In the genomic region with DNA sequence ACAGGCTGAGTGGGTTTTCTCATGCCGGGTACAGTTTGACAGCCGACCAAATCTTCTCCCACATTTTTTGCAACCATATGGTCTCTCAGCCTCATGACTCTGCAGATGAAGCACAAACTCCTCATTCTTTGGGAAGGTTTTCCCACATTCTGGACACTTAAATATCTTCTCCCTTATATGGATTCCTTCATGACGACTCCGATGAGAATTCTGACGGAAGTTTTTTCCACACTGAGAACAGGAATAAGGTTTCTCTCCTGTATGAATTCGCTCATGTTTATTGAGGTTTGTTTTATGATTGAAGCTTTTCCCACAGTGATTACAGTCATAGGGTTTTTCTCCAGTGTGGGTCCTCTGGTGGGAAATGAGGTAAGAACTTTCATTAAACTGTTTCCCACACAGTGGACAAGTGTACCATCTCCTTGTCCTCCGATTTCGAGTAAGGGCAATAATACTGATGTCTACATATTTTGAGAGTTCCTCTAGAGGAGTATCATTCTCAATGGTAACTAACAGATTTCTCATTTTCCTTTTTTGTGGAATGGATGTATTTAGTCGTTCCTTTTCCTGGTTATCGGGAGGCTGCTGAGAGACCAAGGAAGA, we compare ENCODE assay signal across 28 cellular contexts. TPM values are rescaled to one million over a fixed set of nuclear protein-coding genes. Genes with fewer than 3 reads are reported as not detected.
A peak's percentile ranks its signal among the peaks of the same experiment; 100 is the strongest.
DNase-seq lines count a peak whose midpoint lies in the region; ATAC-seq, FAIRE-seq and TF ChIP-seq lines count a peak whose summit lies in the region.
"Had no signal": no experiment of that assay in that cellular context is flagged by ENCODE, and none has a peak within 500 bp of the region (broad histone marks: within the 10 kb centered on the region; RNA-seq: fewer than 3 reads in every experiment).

No MANE protein-coding gene starts in this region.

- TF ChIP-seq RAD21 in A549 (conservative IDR thresholded peaks at IDR 0.05 in 1 of 2, IDR thresholded peaks at IDR 0.05 in 1 of 2), result no peak

- H3K4me1 ChIP-seq in A549, result no peaks in the 10 kb centered on the region
- H3K4me1 ChIP-seq in GM23338 (ENCODE audit: insufficient read depth), result no peaks in the 10 kb centered on the region
- H3K4me1 ChIP-seq in A673 (ENCODE audit: insufficient read depth, low read length, poor library complexity, severe bottlenecking), result no peaks in the 10 kb centered on the region
- H3K4me1 ChIP-seq: sigmoid colon, testis had no signal

- no peak overlapping the region for H3K4me3 ChIP-seq in A549
- H3K4me3 ChIP-seq in GM23338, result peak overlapping the region; percentile 17; the same call in 1 of the 2 replicates
- no peak overlapping the region for H3K4me3 ChIP-seq in astrocyte of the spinal cord (ENCODE audit: low read depth, low read length)
- no peak overlapping the region for H3K4me3 ChIP-seq in fibroblast of pulmonary artery (replicated peaks; ENCODE audit: low read depth, low read length)
- H3K4me3 ChIP-seq in A673 (ENCODE audit: low read depth, low read length, poor library complexity, severe bottlenecking), result no peak overlapping the region
- H3K4me3 ChIP-seq: cardiac muscle cell, sigmoid colon, testis had no signal

- peak in 1 of 2 experiments; percentile 45 for DNase-seq in A549 (ENCODE audit: low read depth in 1 of 2, low spot score in 1 of 2)
- peak; percentile 19 for DNase-seq in GM23338 (ENCODE audit: low spot score)
- peak; percentile 6 for DNase-seq in astrocyte of the spinal cord (ENCODE audit: low read depth, low spot score)
- peak; percentile 14 for DNase-seq in fibroblast of pulmonary artery (ENCODE audit: low read depth)
- no peak for DNase-seq in urothelium cell line (ENCODE audit: low spot score)
- no peak for DNase-seq in A673 (ENCODE audit: low spot score)
- DNase-seq: activated CD4-positive, alpha-beta T cell treated with anti-CD3 and anti-CD28 coated beads, Interleukin-2, amount 50 U/mL, for 1 hour; activated effector memory CD4-positive, alpha-beta T cell treated with Interleukin-2 at 50 U/mL for 16 hours; activated naive CD8-positive, alpha-beta T cell treated with anti-CD3 and anti-CD28 coated beads, Interleukin-2, amount 50 U/mL, for 24 hours; CD4-positive, alpha-beta T cell; midbrain; NCI-H1694 treated with DMSO at 0.1 percent for 48 hours; NCI-H446; nephron progenitor cell; posterior cingulate gyrus; sigmoid colon; testis; WERI-Rb-1 had no signal

- peaks cover 84% of the 10 kb centered on the region for H3K9me3 Mint-ChIP-seq in GM23338

- in situ Hi-C loops in astrocyte of the spinal cord (cut with HindIII; ENCODE audit: low sequenced_read_pairs), result no loop called here

- no TSS peak for BruUV-seq in A673 (replicated peaks; lab: Mats Ljungman, UMichigan)

- H3K27me3 Mint-ChIP-seq in GM23338 (ENCODE audit: insufficient read depth, low read depth, poor library complexity), result peaks cover 6% of the 10 kb centered on the region
- H3K27me3 Mint-ChIP-seq: activated naive CD8-positive, alpha-beta T cell treated with anti-CD3 and anti-CD28 coated beads, Interleukin-2, amount 50 U/mL, for 24 hours; CD4-positive, alpha-beta T cell had no signal

- intact Hi-C loops in A673 (cut with micrococcal nuclease; ENCODE audit: unreplicated experiment), result no loop called here

- no peak for TF ChIP-seq POLR2A in A549 (IDR thresholded peaks at IDR 0.05; ENCODE audit: low read length)

- FAIRE-seq in A549 (lab: Jason Lieb, UNC) (no peak), urothelium cell line (lab: Jason Lieb, UNC) (no peak)
- FAIRE-seq: RCC 7860 had no signal

- H3K27ac ChIP-seq in A549 (no peak overlapping the region), GM23338 (ENCODE audit: low read depth) (no peak overlapping the region), A673 (ENCODE audit: low read depth, low read length, poor library complexity, severe bottlenecking) (no peak overlapping the region)
- H3K27ac ChIP-seq: cardiac muscle cell, HL-60, sigmoid colon, testis, WERI-Rb-1 had no signal

- H2AFZ ChIP-seq in GM23338, result no peak overlapping the region

- peaks cover 84% of the 10 kb centered on the region for H3K36me3 Mint-ChIP-seq in GM23338 (ENCODE audit: low read depth)

- 90% methylated on average over 10 of the region's 10 CpGs for WGBS in A549 (ENCODE audit: missing lambda C conversion rate)

- H3K36me3 ChIP-seq in GM23338 (ENCODE audit: insufficient read depth) (peaks cover 61% of the 10 kb centered on the region), A673 (ENCODE audit: insufficient read depth, low read length, poor library complexity, severe bottlenecking) (peaks cover 58% of the 10 kb centered on the region)

- CTCF ChIA-PET in A549 (lab: Yijun Ruan, JAX), result interaction anchor here (0.6 to 1.0 kb wide), 2 partner anchors 18 to 24 kb away, joined by 3 read pairs; no protein-coding TSS in a partner anchor
- CTCF ChIA-PET in A673 (lab: Charles Lee), result no interaction called here

- H3K27me3 ChIP-seq in GM23338 (ENCODE audit: insufficient read depth), result no peaks in the 10 kb centered on the region
- H3K27me3 ChIP-seq in A673 (replicated peaks; ENCODE audit: insufficient read depth, low read depth, low read length, poor library complexity), result no peaks in the 10 kb centered on the region
- H3K27me3 ChIP-seq: cardiac muscle cell, sigmoid colon, testis had no signal

- no peaks in the 10 kb centered on the region for H4K20me1 ChIP-seq in GM23338 (replicated peaks; ENCODE audit: insufficient read depth)

- POLR2A ChIA-PET in A549 (lab: Yijun Ruan, JAX) (no interaction called here), A673 (lab: Charles Lee; ENCODE audit: low non-redundant PET) (no interaction called here)

- H3K27ac Mint-ChIP-seq in GM23338, result no peak overlapping the region
- H3K27ac Mint-ChIP-seq: activated naive CD8-positive, alpha-beta T cell treated with anti-CD3 and anti-CD28 coated beads, Interleukin-2, amount 50 U/mL, for 24 hours; CD4-positive, alpha-beta T cell; nephron progenitor cell had no signal

- H3K9me3 ChIP-seq in A549 (peaks cover 97% of the 10 kb centered on the region), A673 (ENCODE audit: low read depth, low read length, poor library complexity, severe bottlenecking) (peaks cover 73% of the 10 kb centered on the region)
- H3K9me3 ChIP-seq: testis had no signal

- TF ChIP-seq EP300 in A549 (IDR thresholded peaks at IDR 0.05), result no peak

- H3K4me1 Mint-ChIP-seq in GM23338, result no peaks in the 10 kb centered on the region
- H3K4me1 Mint-ChIP-seq: activated naive CD8-positive, alpha-beta T cell treated with anti-CD3 and anti-CD28 coated beads, Interleukin-2, amount 50 U/mL, for 24 hours; nephron progenitor cell had no signal

- H3F3A ChIP-seq in GM23338 (replicated peaks; ENCODE audit: low read depth), result no peaks in the 10 kb centered on the region

- no peaks in the 10 kb centered on the region for H3K79me2 ChIP-seq in GM23338 (replicated peaks; ENCODE audit: insufficient read depth)

- TF ChIP-seq CTCF in A549 (IDR thresholded peaks at IDR 0.05), result no peak
- TF ChIP-seq CTCF in GM23338 (conservative IDR thresholded peaks at IDR 0.05; ENCODE audit: low read depth in 2 of 2), result no peak
- no peak for TF ChIP-seq CTCF in astrocyte of the spinal cord (IDR thresholded peaks at IDR 0.05; ENCODE audit: low read depth, low read length)
- TF ChIP-seq CTCF in fibroblast of pulmonary artery (IDR thresholded peaks at IDR 0.05; ENCODE audit: low read length, missing control alignments), result no peak
- TF ChIP-seq CTCF in A673 (conservative IDR thresholded peaks at IDR 0.05; ENCODE audit: low read depth, low read length), result no peak

- H3K4me3 Mint-ChIP-seq in GM23338, result no peak overlapping the region
- H3K4me3 Mint-ChIP-seq: activated naive CD8-positive, alpha-beta T cell treated with anti-CD3 and anti-CD28 coated beads, Interleukin-2, amount 50 U/mL, for 24 hours; CD4-positive, alpha-beta T cell; nephron progenitor cell had no signal

- no peaks in the 10 kb centered on the region for H3K9me2 ChIP-seq in GM23338 (ENCODE audit: insufficient read depth)

- H3K4me2 ChIP-seq in A549 (no peak overlapping the region), GM23338 (no peak overlapping the region)

- ATAC-seq in A549, result no peak
- no peak for ATAC-seq in GM23338
- no peak for ATAC-seq in HG02981 (IDR thresholded peaks at IDR 0.05; ENCODE audit: unreplicated experiment)
- no peak for ATAC-seq in HG03378 (IDR thresholded peaks at IDR 0.05; ENCODE audit: unreplicated experiment)
- ATAC-seq: activated naive CD8-positive, alpha-beta T cell treated with anti-CD3 and anti-CD28 coated beads, Interleukin-2, amount 50 U/mL, for 24 hours; left lobe of liver had no signal

RNA-seq across cellular contexts. Expression of a gene that starts 10.9 kb away (rescaled TPM):
- polyA plus RNA-seq in A549 (2011; rRNA removed) (7.4 and 7.5 TPM in 2 replicates), A549 (2017; fragmentation: RNase III; extraction: RNeasy Plus Mini Kit Qiagen cat#74134 plus additional on column Dnase treatment) (6.5 to 6.9 TPM (median 6.7 TPM) in 3 replicates), GM23338 (2016; fragmentation: Nextera tagmentation; extraction: Ambion mirVana) (8.0 and 9.2 TPM in 2 replicates)
- polyA plus RNA-seq in A549 (2012; cell fraction: cytosol; rRNA removed), result 2.7 and 3.4 TPM in 2 replicates
- 3.5 and 4.2 TPM in 2 replicates for polyA plus RNA-seq in A549 (2012; cell fraction: nucleus; rRNA removed)
- 7.5 and 8.6 TPM in 2 replicates for polyA minus RNA-seq in A549 (2011; rRNA and poly(A)+ RNA removed)
- 9.7 and 12.5 TPM in 2 replicates for total RNA-seq in GM23338 (2014; rRNA removed; shearing (Covaris generic))
- total RNA-seq in A673 (2021), result 10.8 and 13.0 TPM in 2 replicates

RNA-seq across cellular contexts. Expression of a gene that starts 32.4 kb away (rescaled TPM):
- polyA plus RNA-seq in A549 (2011; rRNA removed), result 0.04 TPM in 1 of 2 replicates, not detected in the other
- polyA plus RNA-seq in A549 (2012; cell fraction: cytosol; rRNA removed), result not detected in 2 replicates
- polyA plus RNA-seq in A549 (2012; cell fraction: nucleus; rRNA removed), result not detected in 2 replicates
- not detected in 3 replicates for polyA plus RNA-seq in A549 (2017; fragmentation: RNase III; extraction: RNeasy Plus Mini Kit Qiagen cat#74134 plus additional on column Dnase treatment)
- polyA minus RNA-seq in A549 (2011; rRNA and poly(A)+ RNA removed), result not detected in 2 replicates
- 0.07 and 0.19 TPM in 2 replicates for total RNA-seq in GM23338 (2014; rRNA removed; shearing (Covaris generic))
- polyA plus RNA-seq in GM23338 (2016; fragmentation: Nextera tagmentation; extraction: Ambion mirVana), result not detected in 2 replicates
- not detected in 2 replicates for total RNA-seq in A673 (2021)
- total RNA-seq: cardiac muscle cell, dermis microvascular lymphatic vessel endothelial cell, epithelial cell of proximal tubule, SK-MEL-5 had no signal
- polyA plus RNA-seq: cardiac muscle cell had no signal

RNA-seq across cellular contexts. Expression of a gene that starts 36.0 kb away (rescaled TPM):
- polyA plus RNA-seq in A549 (2011; rRNA removed), result 1.3 and 1.6 TPM in 2 replicates
- 0.63 and 1.1 TPM in 2 replicates for polyA plus RNA-seq in A549 (2012; cell fraction: cytosol; rRNA removed)
- 1.1 and 1.3 TPM in 2 replicates for polyA plus RNA-seq in A549 (2012; cell fraction: nucleus; rRNA removed)
- 0.20 to 0.34 TPM (median 0.31 TPM) in 3 replicates for polyA plus RNA-seq in A549 (2017; fragmentation: RNase III; extraction: RNeasy Plus Mini Kit Qiagen cat#74134 plus additional on column Dnase treatment)
- polyA minus RNA-seq in A549 (2011; rRNA and poly(A)+ RNA removed), result 3.2 and 4.6 TPM in 2 replicates
- total RNA-seq in GM23338 (2014; rRNA removed; shearing (Covaris generic)), result 0.38 TPM in 1 of 2 replicates, not detected in the other
- polyA plus RNA-seq in GM23338 (2016; fragmentation: Nextera tagmentation; extraction: Ambion mirVana), result not detected in 2 replicates
- not detected in 2 replicates for total RNA-seq in A673 (2021)
- total RNA-seq: cardiac muscle cell; CD4-positive, alpha-beta T cell; dermis microvascular lymphatic vessel endothelial cell; left lobe of liver; sigmoid colon; T-helper 2 cell treated with Interferon-gamma antibody and Interleukin-4, amounts not matched to agents 100 ng/mL and 5 ng/mL, for 36 hours; testis had no signal
- polyA plus RNA-seq: cardiac muscle cell, sigmoid colon had no signal

RNA-seq across cellular contexts. Expression of a gene that starts 59.3 kb away (rescaled TPM):
- polyA plus RNA-seq in A549 (2011; rRNA removed) (20.9 and 38.4 TPM in 2 replicates), A549 (2017; fragmentation: RNase III; extraction: RNeasy Plus Mini Kit Qiagen cat#74134 plus additional on column Dnase treatment) (24.3 to 24.8 TPM (median 24.4 TPM) in 3 replicates), GM23338 (2016; fragmentation: Nextera tagmentation; extraction: Ambion mirVana) (9.2 and 9.7 TPM in 2 replicates)
- 15.2 and 20.5 TPM in 2 replicates for polyA plus RNA-seq in A549 (2012; cell fraction: cytosol; rRNA removed)
- 24.9 and 36.3 TPM in 2 replicates for polyA plus RNA-seq in A549 (2012; cell fraction: nucleus; rRNA removed)
- polyA minus RNA-seq in A549 (2011; rRNA and poly(A)+ RNA removed), result 31.1 and 34.1 TPM in 2 replicates
- total RNA-seq in GM23338 (2014; rRNA removed; shearing (Covaris generic)), result 53.6 and 66.9 TPM in 2 replicates
- total RNA-seq in A673 (2021), result 30.0 and 34.8 TPM in 2 replicates

Comparison
In these comparisons a context has a peak if more than half of its experiments do, and no peak if none do; other contexts are left out.
1. DNase-seq: peak in GM23338 (single experiment), astrocyte of the spinal cord (single experiment) and fibroblast of pulmonary artery (single experiment); none in urothelium cell line (single experiment) and A673 (single experiment).